In the genomic region with DNA sequence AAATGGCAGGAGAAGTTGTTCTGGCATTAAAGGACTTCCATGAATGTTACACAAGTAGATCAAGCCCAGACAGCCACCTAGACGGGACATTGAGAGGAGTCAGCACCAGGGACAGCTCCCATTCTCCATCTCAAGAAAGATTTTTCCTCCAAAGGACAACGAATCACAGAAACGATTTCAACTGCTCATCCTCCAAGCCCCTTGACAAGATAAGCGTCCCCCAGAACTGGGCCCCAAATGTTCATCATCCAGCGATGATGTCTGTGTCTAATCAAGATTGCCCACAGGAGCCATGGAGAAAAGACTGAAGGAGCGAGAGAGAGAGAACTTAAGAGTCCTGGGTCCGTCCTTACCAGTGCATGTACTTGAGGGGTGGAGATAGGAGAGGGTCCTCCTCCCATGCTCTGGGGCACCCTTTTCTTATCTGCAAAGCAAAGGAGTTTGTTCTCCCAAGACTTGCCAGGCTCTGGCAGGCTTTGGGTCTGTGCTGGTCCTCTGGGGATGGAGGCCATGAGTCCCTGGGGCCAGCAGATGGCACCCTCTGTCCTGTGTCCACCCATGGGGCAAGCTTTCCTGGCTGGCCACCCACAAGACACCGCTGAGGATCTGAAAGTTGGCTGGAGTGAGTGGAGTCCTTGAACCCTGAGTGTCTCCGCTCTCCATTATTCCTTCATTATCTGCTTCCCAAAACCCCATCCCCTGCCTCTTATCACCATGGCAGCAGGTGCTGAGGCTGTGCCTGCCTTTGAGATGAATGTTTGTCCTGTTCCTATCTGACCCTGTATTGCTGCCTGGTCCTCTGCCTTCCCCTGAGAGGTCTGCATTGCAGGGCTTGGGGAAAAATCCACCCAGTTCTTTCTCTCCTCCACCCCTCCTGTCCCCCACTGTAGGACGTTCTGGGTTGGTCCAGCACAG, we compare ENCODE assay signal across 8 cellular contexts.
DNase-seq lines count a peak whose midpoint lies in the region; ATAC-seq and TF ChIP-seq lines count a peak whose summit lies in the region.

No MANE protein-coding gene starts in this region.

- CTCF ChIA-PET in Panc1 (lab: Charles Lee): no interaction called here

- H3K27ac Mint-ChIP-seq in type B pancreatic cell: no peak overlapping the region

- POLR2A ChIA-PET in Panc1 (lab: Charles Lee): no interaction called here

- H3K36me3 Mint-ChIP-seq in type B pancreatic cell: no peaks in the 10 kb centered on the region

- peak; percentile 70 to 86 for DNase-seq in cardiac muscle cell (ENCODE audit: low read depth in 1 of 2, low spot score in 1 of 2)
- no peak for DNase-seq in Right ventricle myocardium superior
- no peak for DNase-seq in Panc1 (ENCODE audit: low read depth, low spot score)
- DNase-seq in fibroblast of villous mesenchyme (ENCODE audit: low read depth): peak; percentile 50
- no peak for DNase-seq in type B pancreatic cell (ENCODE audit: extremely low spot score, unreplicated experiment)
- no peak for DNase-seq in stimulated activated CD4-positive, alpha-beta T cell treated with anti-CD3 and anti-CD28 coated beads, Interleukin-4, amount 100 ng/mL, for 24 hours

- intact Hi-C loops in Right ventricle myocardium superior (cut with DNase I) (loop anchor here (10.0 kb wide), 2 partner anchors 175 to 255 kb away; no protein-coding TSS in a partner anchor), Panc1 (cut with micrococcal nuclease; ENCODE audit: unreplicated experiment) (loop anchor here (10.0 kb wide), 2 partner anchors 295 to 645 kb away; no protein-coding TSS in a partner anchor)

- peaks cover 77% of the 10 kb centered on the region for H3K27me3 Mint-ChIP-seq in type B pancreatic cell

- peak; percentile 24 for TF ChIP-seq CTCF in cardiac muscle cell (IDR thresholded peaks at IDR 0.05; ENCODE audit: low read depth, low read length)
- TF ChIP-seq CTCF in Panc1 (IDR thresholded peaks at IDR 0.05): peak; percentile 74
- TF ChIP-seq CTCF in fibroblast of villous mesenchyme (IDR thresholded peaks at IDR 0.05; ENCODE audit: insufficient read depth, low read depth, low read length): peak; percentile 18
- TF ChIP-seq CTCF in type B pancreatic cell (conservative IDR thresholded peaks at IDR 0.05): peak; percentile 58

- H3K9me3 Mint-ChIP-seq in type B pancreatic cell: no peaks in the 10 kb centered on the region

- H3K27me3 ChIP-seq in cardiac muscle cell (peaks cover 9% of the 10 kb centered on the region), Panc1 (ENCODE audit: control insufficient read depth, insufficient read depth, low read length) (peaks cover 13% of the 10 kb centered on the region)

- no TSS peak for BruUV-seq in Panc1 (replicated peaks; lab: Mats Ljungman, UMichigan)

- H3K4me1 Mint-ChIP-seq in type B pancreatic cell (ENCODE audit: unreplicated experiment): no peaks in the 10 kb centered on the region

- no peaks in the 10 kb centered on the region for H3K4me1 ChIP-seq in cardiac muscle cell (ENCODE audit: low read depth)
- H3K4me1 ChIP-seq in Panc1 (ENCODE audit: control insufficient read depth, insufficient read depth, low read length): no peaks in the 10 kb centered on the region

- H3K9me3 ChIP-seq in cardiac muscle cell (ENCODE audit: low read depth) (no peaks in the 10 kb centered on the region), Panc1 (ENCODE audit: control insufficient read depth, insufficient read depth, low read depth, low read length) (no peaks in the 10 kb centered on the region)

- H3K36me3 ChIP-seq in cardiac muscle cell (no peaks in the 10 kb centered on the region), Panc1 (ENCODE audit: control insufficient read depth, insufficient read depth, low read length) (no peaks in the 10 kb centered on the region)

- ATAC-seq in Right ventricle myocardium superior (ENCODE audit: poor library complexity): no peak
- ATAC-seq in Panc1: peak; percentile 74
- no peak for ATAC-seq in HG02623 (IDR thresholded peaks at IDR 0.05; ENCODE audit: unreplicated experiment)
- ATAC-seq in HG03039 (IDR thresholded peaks at IDR 0.05; ENCODE audit: unreplicated experiment): no peak

- in situ Hi-C loops in Panc1 (cut with HindIII; ENCODE audit: low pct_unique_long_range_greater_than_20kb, low sequenced_read_pairs): no loop called here

- H3K27ac ChIP-seq in cardiac muscle cell (no peak overlapping the region), Panc1 (ENCODE audit: low read length) (no peak overlapping the region)

- H3K4me3 Mint-ChIP-seq in type B pancreatic cell: no peak overlapping the region

- H3K4me3 ChIP-seq in cardiac muscle cell (no peak overlapping the region), Panc1 (ENCODE audit: low read depth in 2 of 2, low read length in 2 of 2) (no peak overlapping the region), fibroblast of villous mesenchyme (ENCODE audit: low read depth, low read length) (no peak overlapping the region)

Comparison
In these comparisons a context has a peak if more than half of its experiments do, and no peak if none do; other contexts are left out.
1. DNase-seq: peak in cardiac muscle cell (2 of 2) and fibroblast of villous mesenchyme (single experiment); none in Right ventricle myocardium superior (single experiment), Panc1 (single experiment), type B pancreatic cell (single experiment) and stimulated activated CD4-positive, alpha-beta T cell treated with anti-CD3 and anti-CD28 coated beads, Interleukin-4, amount 100 ng/mL, for 24 hours (single experiment).
2. CTCF ChIP-seq: peak in every context shown above with its lines; median percentile 74 in Panc1; 58 in type B pancreatic cell; 24 in cardiac muscle cell; 18 in fibroblast of villous mesenchyme.